Comparison of ENCODE assay signal across 8 cellular contexts in the genomic region with DNA sequence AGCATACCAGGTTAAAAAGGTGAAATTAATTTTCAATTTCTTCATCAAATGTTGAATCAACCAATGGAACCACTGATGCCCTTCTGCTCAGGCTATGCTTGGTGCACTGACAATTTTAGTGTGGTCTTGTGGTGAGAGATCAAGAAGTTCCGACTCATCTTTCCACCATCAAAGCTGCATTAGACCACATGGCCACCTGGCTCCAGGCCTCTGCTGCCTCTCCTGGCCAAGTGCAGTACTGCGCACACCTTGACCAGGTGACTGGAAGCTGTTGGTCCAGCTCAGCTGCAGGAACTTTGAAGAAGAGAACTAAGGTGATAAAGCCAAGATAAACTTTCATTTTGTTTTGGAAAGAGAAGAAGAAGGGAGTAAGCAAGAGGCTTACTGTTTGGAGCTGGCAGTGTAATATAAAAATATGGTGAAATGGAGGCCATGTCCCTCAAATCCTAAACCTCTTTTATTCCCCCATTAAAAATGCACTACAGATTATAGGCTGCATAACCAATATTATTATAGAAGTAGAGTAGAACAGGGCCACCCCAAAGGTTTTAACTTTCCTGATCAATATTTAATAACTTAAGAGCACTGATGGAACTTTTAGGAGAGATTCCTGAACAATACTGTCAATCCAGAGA.
DNase-seq lines count a peak whose midpoint lies in the region; ATAC-seq lines count a peak whose summit lies in the region.

No MANE protein-coding gene starts in this region.

- no peak overlapping the region for H3K27ac Mint-ChIP-seq in activated CD8-positive, alpha-beta memory T cell treated with anti-CD3 and anti-CD28 coated beads, Interleukin-2, amount 10 ng/mL, durations not matched to agents 7 days and 5 days

- ATAC-seq in GM21528 (IDR thresholded peaks at IDR 0.05; ENCODE audit: low FRiP score, unreplicated experiment), result peak; percentile 97
- peak; percentile 85 for ATAC-seq in HG03575 (IDR thresholded peaks at IDR 0.05; ENCODE audit: extremely low read depth, insufficient number of reproducible peaks, low FRiP score, unreplicated experiment)
- peak; percentile 45 for ATAC-seq in activated CD8-positive, alpha-beta memory T cell treated with anti-CD3 and anti-CD28 coated beads, Interleukin-2, amount 10 ng/mL, durations not matched to agents 7 days and 5 days

- H3K27me3 Mint-ChIP-seq in activated CD8-positive, alpha-beta memory T cell treated with anti-CD3 and anti-CD28 coated beads, Interleukin-2, amount 10 ng/mL, durations not matched to agents 7 days and 5 days, result no peaks in the 10 kb centered on the region

- H3K4me1 Mint-ChIP-seq in activated CD8-positive, alpha-beta memory T cell treated with anti-CD3 and anti-CD28 coated beads, Interleukin-2, amount 10 ng/mL, durations not matched to agents 7 days and 5 days, result no peaks in the 10 kb centered on the region

- DNase-seq in NCI-H748 (lab: John Stamatoyannopoulos, UW; ENCODE audit: unreplicated experiment) (peak; percentile 32), NCI-H748 treated with DMSO at 0.1 percent for 48 hours (lab: John Stamatoyannopoulos, UW) (no peak), kidney glomerular epithelial cell (lab: John Stamatoyannopoulos, UW) (peak; percentile 11), NCI-H1436 (lab: John Stamatoyannopoulos, UW) (no peak), NCI-H526 treated with DMSO at 0.1 percent for 48 hours (lab: John Stamatoyannopoulos, UW) (no peak)
- peak; percentile 45 for DNase-seq in activated CD8-positive, alpha-beta memory T cell treated with anti-CD3 and anti-CD28 coated beads, Interleukin-2, amount 10 ng/mL, durations not matched to agents 7 days and 5 days

- H3K36me3 Mint-ChIP-seq in activated CD8-positive, alpha-beta memory T cell treated with anti-CD3 and anti-CD28 coated beads, Interleukin-2, amount 10 ng/mL, durations not matched to agents 7 days and 5 days, result no peaks in the 10 kb centered on the region

- H3K4me3 Mint-ChIP-seq in activated CD8-positive, alpha-beta memory T cell treated with anti-CD3 and anti-CD28 coated beads, Interleukin-2, amount 10 ng/mL, durations not matched to agents 7 days and 5 days, result no peak overlapping the region

- H3K9me3 Mint-ChIP-seq in activated CD8-positive, alpha-beta memory T cell treated with anti-CD3 and anti-CD28 coated beads, Interleukin-2, amount 10 ng/mL, durations not matched to agents 7 days and 5 days (ENCODE audit: low read depth), result no peaks in the 10 kb centered on the region

- CTCF ChIA-PET in activated CD8-positive, alpha-beta memory T cell treated with anti-CD3 and anti-CD28 coated beads, Interleukin-2, amount 10 ng/mL, durations not matched to agents 7 days and 5 days (lab: Charles Lee), result no interaction called here

Comparison
In these comparisons a context has a peak if more than half of its experiments do, and no peak if none do; other contexts are left out.
1. DNase-seq: peak in NCI-H748 (single experiment), activated CD8-positive, alpha-beta memory T cell treated with anti-CD3 and anti-CD28 coated beads, Interleukin-2, amount 10 ng/mL, durations not matched to agents 7 days and 5 days (single experiment) and kidney glomerular epithelial cell (single experiment); none in NCI-H748 treated with DMSO at 0.1 percent for 48 hours (single experiment), NCI-H1436 (single experiment) and NCI-H526 treated with DMSO at 0.1 percent for 48 hours (single experiment).
2. ATAC-seq: peak in every context shown above with its lines; median percentile 97 in GM21528; 85 in HG03575; 45 in activated CD8-positive, alpha-beta memory T cell treated with anti-CD3 and anti-CD28 coated beads, Interleukin-2, amount 10 ng/mL, durations not matched to agents 7 days and 5 days.